In genomic region chr13:48977973-48978372, GRCh38 we compare ENCODE assay signal across 1 cellular context.
TF ChIP-seq lines count a peak whose summit lies in the region.

No MANE protein-coding gene starts in this region.

TF ChIP-seq in K562, 482 proteins besides CTCF, POLR2A, EP300 and RAD21 (continued from another document):
- TF ChIP-seq MAFG (tag; conservative IDR thresholded peaks at IDR 0.05): no peak
- no peak for TF ChIP-seq SMAD2 (IDR thresholded peaks at IDR 0.05; ENCODE audit: low read depth, low read length)
- TF ChIP-seq ZNF280A (IDR thresholded peaks at IDR 0.05; ENCODE audit: low read depth, partially characterized antibody): no peak
